29 cellular contexts compared by ENCODE assay signal in genomic region chr7:67595421-67595820, GRCh38.
"Had no signal": no experiment of that assay in that cellular context is flagged by ENCODE, and none has a peak within 500 bp of the region (broad histone marks: within the 10 kb centered on the region; RNA-seq: fewer than 3 reads in every experiment).

No MANE protein-coding gene starts in this region.

- H3K27ac Mint-ChIP-seq: activated CD4-positive, alpha-beta T cell treated with anti-CD3 and anti-CD28 coated beads, Interleukin-2, amount 10 ng/mL, durations not matched to agents 24 days and 14 days; activated CD8-positive, alpha-beta T cell treated with anti-CD3 and anti-CD28 coated beads for 36 hours; activated naive CD4-positive, alpha-beta T cell treated with anti-CD3 and anti-CD28 coated beads, Interleukin-2, amount 50 U/mL, for 24 hours; activated naive CD8-positive, alpha-beta T cell treated with anti-CD3 and anti-CD28 coated beads, Interleukin-2, amount 10 ng/mL, durations not matched to agents 7 days and 5 days; activated T-cell treated with anti-CD3 and anti-CD28 coated beads, Interleukin-2, amount 50 U/mL, for 72 hours; activated T-helper 2 cell treated with anti-CD3 and anti-CD28 coated beads, Interferon-gamma antibody, Interleukin-2, Interleukin-4, amounts not matched to agents 10 μg/mL and 5 μg/mL and 100 μg/mL, durations not matched to agents 14 hours and 24 hours and 36 hours; T-helper 1 cell treated with Interleukin-12 subunit alpha and Interleukin-12 subunit beta and Interleukin-4 antibody, amounts not matched to agents 30 μg/mL and 1 μg/mL, for 36 hours; T-helper 2 cell treated with Interferon-gamma antibody and Interleukin-4, amounts not matched to agents 5 μg/mL and 100 μg/mL, for 36 hours had no signal

- H3K4me3 Mint-ChIP-seq: activated CD4-positive, alpha-beta T cell treated with anti-CD3 and anti-CD28 coated beads, Interleukin-2, amount 10 ng/mL, durations not matched to agents 24 days and 14 days; activated CD8-positive, alpha-beta T cell treated with anti-CD3 and anti-CD28 coated beads for 36 hours; activated naive CD4-positive, alpha-beta T cell treated with anti-CD3 and anti-CD28 coated beads, Interleukin-2, amount 50 U/mL, for 24 hours; activated naive CD8-positive, alpha-beta T cell treated with anti-CD3 and anti-CD28 coated beads, Interleukin-2, amount 10 ng/mL, durations not matched to agents 7 days and 5 days; activated T-cell treated with anti-CD3 and anti-CD28 coated beads, Interleukin-2, amount 50 U/mL, for 72 hours; T-helper 1 cell treated with Interleukin-12 subunit alpha and Interleukin-12 subunit beta and Interleukin-4 antibody, amounts not matched to agents 30 μg/mL and 1 μg/mL, for 36 hours; T-helper 2 cell treated with Interferon-gamma antibody and Interleukin-4, amounts not matched to agents 5 μg/mL and 100 μg/mL, for 36 hours had no signal

- H3K36me3 Mint-ChIP-seq: activated naive CD4-positive, alpha-beta T cell treated with anti-CD3 and anti-CD28 coated beads, Interleukin-2, amount 50 U/mL, for 24 hours; activated naive CD8-positive, alpha-beta T cell treated with anti-CD3 and anti-CD28 coated beads, Interleukin-2, amount 10 ng/mL, durations not matched to agents 7 days and 5 days had no signal

- H3K36me3 ChIP-seq: ascending aorta, cardiac muscle cell, MG63, SJSA1 had no signal

- H3K4me3 ChIP-seq: ascending aorta, cardiac muscle cell, MG63, SJSA1 had no signal

- H3K27ac ChIP-seq: ascending aorta, cardiac muscle cell, SJSA1 had no signal

- H3K4me1 ChIP-seq: ascending aorta, SJSA1 had no signal

- DNase-seq: activated CD4-positive, alpha-beta T cell treated with anti-CD3 and anti-CD28 coated beads, Interleukin-2, amount 10 ng/mL, durations not matched to agents 24 days and 14 days; activated CD4-positive, alpha-beta T cell treated with anti-CD3 and anti-CD28 coated beads, Interleukin-2, amount 50 U/mL, for 4 hours; activated CD8-positive, alpha-beta T cell treated with anti-CD3 and anti-CD28 coated beads for 36 hours; activated gamma-delta T cell; activated naive CD4-positive, alpha-beta T cell treated with Interleukin-2 at 50 U/mL for 16 hours; activated naive CD8-positive, alpha-beta T cell treated with anti-CD3 and anti-CD28 coated beads, Interleukin-2, amount 10 ng/mL, durations not matched to agents 7 days and 5 days; activated T-cell treated with anti-CD3 and anti-CD28 coated beads, Interleukin-2, amount 50 U/mL, for 1 hour; activated T-cell treated with anti-CD3 and anti-CD28 coated beads, Interleukin-2, amount 50 U/mL, for 72 hours; amygdala; Kasumi-1; KG1; MG63; NCI-H1048; NCI-H1436 treated with DMSO at 0.1 percent for 48 hours; NCI-H187 treated with DMSO at 0.1 percent for 48 hours; NCI-H2081; NCI-H510A treated with DMSO at 0.1 percent for 48 hours; NCI-H526 treated with DMSO at 0.1 percent for 48 hours; NCI-H774; SHP77; SK-N-SH had no signal

- H3K4me2 ChIP-seq: SK-N-SH had no signal

- H3K9ac ChIP-seq: SK-N-SH had no signal

- H3K4me1 Mint-ChIP-seq: activated CD4-positive, alpha-beta T cell treated with anti-CD3 and anti-CD28 coated beads, Interleukin-2, amount 10 ng/mL, durations not matched to agents 24 days and 14 days; activated naive CD4-positive, alpha-beta T cell treated with anti-CD3 and anti-CD28 coated beads, Interleukin-2, amount 50 U/mL, for 24 hours; activated naive CD8-positive, alpha-beta T cell treated with anti-CD3 and anti-CD28 coated beads, Interleukin-2, amount 10 ng/mL, durations not matched to agents 7 days and 5 days had no signal

- H3K27me3 ChIP-seq: ascending aorta, MG63, SJSA1 had no signal

- H3K27me3 Mint-ChIP-seq: activated CD4-positive, alpha-beta T cell treated with anti-CD3 and anti-CD28 coated beads, Interleukin-2, amount 10 ng/mL, durations not matched to agents 24 days and 14 days; activated CD8-positive, alpha-beta T cell treated with anti-CD3 and anti-CD28 coated beads for 36 hours; activated naive CD4-positive, alpha-beta T cell treated with anti-CD3 and anti-CD28 coated beads, Interleukin-2, amount 50 U/mL, for 24 hours; activated naive CD8-positive, alpha-beta T cell treated with anti-CD3 and anti-CD28 coated beads, Interleukin-2, amount 10 ng/mL, durations not matched to agents 7 days and 5 days had no signal

- H3K9me3 ChIP-seq: ascending aorta, MG63, SJSA1, SK-N-SH had no signal

- ATAC-seq: activated CD8-positive, alpha-beta T cell treated with anti-CD3 and anti-CD28 coated beads for 36 hours; activated T-cell treated with anti-CD3 and anti-CD28 coated beads, Interleukin-2, amount 50 U/mL, for 72 hours; Panc1 had no signal
